ENCODE assay signal across 9 cellular contexts in the genomic region with DNA sequence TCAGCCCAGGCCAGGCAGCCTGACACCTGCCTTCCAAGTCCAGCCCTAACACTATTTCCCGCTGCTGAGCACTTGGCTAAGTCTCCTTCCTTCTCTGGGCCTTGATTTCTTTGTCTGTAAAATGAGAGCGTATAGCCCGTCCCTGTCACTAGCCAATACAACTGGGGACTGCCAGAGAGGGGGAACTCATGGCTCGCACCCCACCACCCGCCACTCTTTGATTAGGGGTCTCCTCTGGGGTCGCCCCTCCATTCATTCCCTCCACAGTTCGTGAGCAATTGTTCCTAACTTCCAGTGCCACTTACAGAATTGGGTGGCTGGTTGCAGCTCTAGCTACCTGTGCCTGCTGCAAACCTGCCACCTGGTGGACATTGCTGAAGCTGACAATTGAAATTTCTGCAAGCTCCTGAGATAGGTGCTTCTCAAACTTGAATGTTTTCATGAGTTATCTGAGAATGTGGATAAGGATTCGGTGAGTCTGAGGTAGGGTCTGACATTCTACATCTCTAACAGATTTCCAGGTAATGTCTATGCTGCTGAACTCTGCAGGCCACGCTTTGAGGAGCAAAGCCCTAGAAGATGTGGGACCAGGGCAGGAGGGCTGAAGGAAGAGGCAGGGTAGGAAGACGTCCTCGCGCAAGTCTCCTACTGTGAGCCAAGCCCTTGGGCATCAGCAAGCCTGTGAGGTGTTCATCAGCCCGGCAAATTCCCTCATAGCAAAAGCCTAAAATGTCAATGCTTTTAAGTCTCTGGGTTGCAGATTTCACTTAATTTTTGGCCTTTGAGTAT. TPM values are rescaled to one million over a fixed set of nuclear protein-coding genes. Genes with fewer than 3 reads are reported as not detected.
A peak's percentile ranks its signal among the peaks of the same experiment; 100 is the strongest.
DNase-seq lines count a peak whose midpoint lies in the region; ATAC-seq and TF ChIP-seq lines count a peak whose summit lies in the region.
"Had no signal": no experiment of that assay in that cellular context is flagged by ENCODE, and none has a peak within 500 bp of the region (broad histone marks: within the 10 kb centered on the region; RNA-seq: fewer than 3 reads in every experiment).

No MANE protein-coding gene starts in this region.

- H3K4me3 ChIP-seq in ascending aorta, result no peak overlapping the region
- H3K4me3 ChIP-seq in smooth muscle cell, result no peak overlapping the region
- H3K4me3 ChIP-seq: BLaER1 had no signal

- no peak overlapping the region for H2AFZ ChIP-seq in smooth muscle cell (ENCODE audit: low read depth)

- 48% methylated on average over 13 of the region's 13 CpGs for WGBS in smooth muscle cell (ENCODE audit: low lambda C conversion rate)

- DNase-seq in NCI-H1436 (lab: John Stamatoyannopoulos, UW), result peak; percentile 44
- no peak for DNase-seq in NCI-H1436 treated with DMSO at 0.1 percent for 48 hours (lab: John Stamatoyannopoulos, UW)
- DNase-seq in NCI-H1105 treated with DMSO at 0.1 percent for 48 hours (lab: John Stamatoyannopoulos, UW), result peak; percentile 59
- peak; percentile 51 for DNase-seq in T-helper 2 cell treated with Interferon-gamma antibody and Interleukin-4, amounts not matched to agents 5 μg/mL and 100 μg/mL, for 36 hours (ENCODE audit: low spot score)
- peak in 1 of 2 donors; percentile 75 for DNase-seq in ascending aorta (ENCODE audit: low spot score in 2 of 2)
- peak; percentile 14 to 41 for DNase-seq in hippocampal formation (lab: John Stamatoyannopoulos, UW)
- DNase-seq in smooth muscle cell (lab: John Stamatoyannopoulos, UW; ENCODE audit: unreplicated experiment), result no peak

- no peak overlapping the region for H3K27ac Mint-ChIP-seq in T-helper 2 cell treated with Interferon-gamma antibody and Interleukin-4, amounts not matched to agents 5 μg/mL and 100 μg/mL, for 36 hours

- no peak overlapping the region for H3K9ac ChIP-seq in smooth muscle cell (ENCODE audit: low read depth)
- H3K9ac ChIP-seq: BLaER1 had no signal

- no peaks in the 10 kb centered on the region for H3K36me3 Mint-ChIP-seq in T-helper 2 cell treated with Interferon-gamma antibody and Interleukin-4, amounts not matched to agents 5 μg/mL and 100 μg/mL, for 36 hours (ENCODE audit: low read depth)

- no peaks in the 10 kb centered on the region for H3K4me1 Mint-ChIP-seq in T-helper 2 cell treated with Interferon-gamma antibody and Interleukin-4, amounts not matched to agents 5 μg/mL and 100 μg/mL, for 36 hours (ENCODE audit: low read depth)

- no peaks in the 10 kb centered on the region for H3F3A ChIP-seq in smooth muscle cell (ENCODE audit: low read depth)

- H3K4me1 ChIP-seq in ascending aorta (no peaks in the 10 kb centered on the region), smooth muscle cell (ENCODE audit: low read depth) (no peaks in the 10 kb centered on the region)
- H3K4me1 ChIP-seq: BLaER1 had no signal

- peak; percentile 50 to 81 (median 61) for TF ChIP-seq CTCF in ascending aorta (IDR thresholded peaks at IDR 0.05)
- TF ChIP-seq CTCF in smooth muscle cell (IDR thresholded peaks at IDR 0.05; ENCODE audit: borderline replicate concordance, insufficient read depth, poor library complexity, severe bottlenecking), result peak; percentile 80

- no peaks in the 10 kb centered on the region for H3K9me3 Mint-ChIP-seq in T-helper 2 cell treated with Interferon-gamma antibody and Interleukin-4, amounts not matched to agents 5 μg/mL and 100 μg/mL, for 36 hours

- ATAC-seq in GM18909 (IDR thresholded peaks at IDR 0.05; ENCODE audit: poor library complexity, unreplicated experiment), result no peak

- intact Hi-C loops in ascending aorta (cut with DNase I), result loop anchor here (1.0 kb wide), 1 partner anchor 68 kb away; no protein-coding TSS in a partner anchor

- H3K4me2 ChIP-seq in smooth muscle cell, result no peak overlapping the region
- H3K4me2 ChIP-seq: BLaER1 had no signal

- no peaks in the 10 kb centered on the region for H3K79me2 ChIP-seq in smooth muscle cell (ENCODE audit: low read depth)

- H3K27me3 ChIP-seq in ascending aorta (no peaks in the 10 kb centered on the region), smooth muscle cell (ENCODE audit: low read depth) (no peaks in the 10 kb centered on the region)
- H3K27me3 ChIP-seq: BLaER1 had no signal

- H3K4me3 Mint-ChIP-seq in T-helper 2 cell treated with Interferon-gamma antibody and Interleukin-4, amounts not matched to agents 5 μg/mL and 100 μg/mL, for 36 hours, result no peak overlapping the region

- H4K20me1 ChIP-seq in smooth muscle cell (ENCODE audit: low read depth), result no peaks in the 10 kb centered on the region
- H4K20me1 ChIP-seq: BLaER1 had no signal

- no peaks in the 10 kb centered on the region for H3K9me3 ChIP-seq in ascending aorta
- no peaks in the 10 kb centered on the region for H3K9me3 ChIP-seq in smooth muscle cell (replicated peaks; ENCODE audit: low read depth)
- H3K9me3 ChIP-seq: BLaER1 had no signal

- H3K27ac ChIP-seq in ascending aorta (no peak overlapping the region), smooth muscle cell (ENCODE audit: low read depth) (no peak overlapping the region)
- H3K27ac ChIP-seq: BLaER1 had no signal

- H3K36me3 ChIP-seq in ascending aorta, result no peaks in the 10 kb centered on the region
- H3K36me3 ChIP-seq in smooth muscle cell (ENCODE audit: low read depth), result no peaks in the 10 kb centered on the region
- H3K36me3 ChIP-seq: BLaER1 had no signal

- H3K27me3 Mint-ChIP-seq in T-helper 2 cell treated with Interferon-gamma antibody and Interleukin-4, amounts not matched to agents 5 μg/mL and 100 μg/mL, for 36 hours (ENCODE audit: low read depth), result peaks cover 15% of the 10 kb centered on the region

RNA-seq across cellular contexts. Expression of a gene that starts 13.3 kb away (rescaled TPM):
- 5.7 TPM for total RNA-seq in ascending aorta
- total RNA-seq in smooth muscle cell, result 42.9 and 46.5 TPM in 2 replicates
- polyA plus RNA-seq in smooth muscle cell, result 36.5 and 50.0 TPM in 2 replicates

Comparison
In these comparisons a context has a peak if more than half of its experiments do, and no peak if none do; other contexts are left out.
1. DNase-seq: peak in NCI-H1436 (single experiment), NCI-H1105 treated with DMSO at 0.1 percent for 48 hours (single experiment), T-helper 2 cell treated with Interferon-gamma antibody and Interleukin-4, amounts not matched to agents 5 μg/mL and 100 μg/mL, for 36 hours (single experiment) and hippocampal formation (2 of 2); none in NCI-H1436 treated with DMSO at 0.1 percent for 48 hours (single experiment) and smooth muscle cell (single experiment).